Comparison of ENCODE assay signal across 1 cellular context in the genomic region with DNA sequence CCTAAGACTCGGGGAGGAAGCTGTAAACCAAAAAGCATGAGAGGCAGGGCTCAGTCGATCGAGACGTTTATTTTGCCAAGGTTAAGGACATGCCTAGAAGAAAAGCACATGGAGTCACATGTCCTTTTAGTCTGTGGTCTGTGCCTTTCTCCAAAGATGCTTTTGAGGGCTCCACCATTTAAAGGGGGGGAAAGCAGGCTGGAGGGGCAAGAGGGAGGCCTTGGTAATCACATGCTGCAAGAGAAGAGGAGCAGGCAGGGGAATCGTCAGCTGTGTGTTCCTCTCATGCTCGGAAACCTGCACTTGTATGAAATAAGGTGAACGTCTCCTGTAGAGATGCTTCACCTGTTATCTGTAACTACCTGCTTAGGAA.
TF ChIP-seq lines count a peak whose summit lies in the region.

No MANE protein-coding gene starts in this region.

TF ChIP-seq in HepG2, 621 proteins besides CTCF, POLR2A, EP300 and RAD21:
- TF ChIP-seq, protein P1, sequence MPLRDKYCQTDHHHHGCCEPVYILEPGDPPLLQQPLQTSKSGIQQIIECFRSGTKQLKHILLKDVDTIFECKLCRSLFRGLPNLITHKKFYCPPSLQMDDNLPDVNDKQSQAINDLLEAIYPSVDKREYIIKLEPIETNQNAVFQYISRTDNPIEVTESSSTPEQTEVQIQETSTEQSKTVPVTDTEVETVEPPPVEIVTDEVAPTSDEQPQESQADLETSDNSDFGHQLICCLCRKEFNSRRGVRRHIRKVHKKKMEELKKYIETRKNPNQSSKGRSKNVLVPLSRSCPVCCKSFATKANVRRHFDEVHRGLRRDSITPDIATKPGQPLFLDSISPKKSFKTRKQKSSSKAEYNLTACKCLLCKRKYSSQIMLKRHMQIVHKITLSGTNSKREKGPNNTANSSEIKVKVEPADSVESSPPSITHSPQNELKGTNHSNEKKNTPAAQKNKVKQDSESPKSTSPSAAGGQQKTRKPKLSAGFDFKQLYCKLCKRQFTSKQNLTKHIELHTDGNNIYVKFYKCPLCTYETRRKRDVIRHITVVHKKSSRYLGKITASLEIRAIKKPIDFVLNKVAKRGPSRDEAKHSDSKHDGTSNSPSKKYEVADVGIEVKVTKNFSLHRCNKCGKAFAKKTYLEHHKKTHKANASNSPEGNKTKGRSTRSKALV (CRISPR knock-in tag; IDR thresholded peaks at IDR 0.05), result 0 out of 2 replicates have a peak, but pooled peaks have one; percentile 38
- TF ChIP-seq, protein P2, sequence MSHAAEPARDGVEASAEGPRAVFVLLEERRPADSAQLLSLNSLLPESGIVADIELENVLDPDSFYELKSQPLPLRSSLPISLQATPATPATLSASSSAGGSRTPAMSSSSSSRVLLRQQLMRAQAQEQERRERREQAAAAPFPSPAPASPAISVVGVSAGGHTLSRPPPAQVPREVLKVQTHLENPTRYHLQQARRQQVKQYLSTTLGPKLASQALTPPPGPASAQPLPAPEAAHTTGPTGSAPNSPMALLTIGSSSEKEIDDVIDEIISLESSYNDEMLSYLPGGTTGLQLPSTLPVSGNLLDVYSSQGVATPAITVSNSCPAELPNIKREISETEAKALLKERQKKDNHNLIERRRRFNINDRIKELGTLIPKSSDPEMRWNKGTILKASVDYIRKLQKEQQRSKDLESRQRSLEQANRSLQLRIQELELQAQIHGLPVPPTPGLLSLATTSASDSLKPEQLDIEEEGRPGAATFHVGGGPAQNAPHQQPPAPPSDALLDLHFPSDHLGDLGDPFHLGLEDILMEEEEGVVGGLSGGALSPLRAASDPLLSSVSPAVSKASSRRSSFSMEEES (CRISPR knock-in tag; IDR thresholded peaks at IDR 0.05), result no peak
